Comparison of ENCODE assay signal across 1 cellular context in the genomic region with DNA sequence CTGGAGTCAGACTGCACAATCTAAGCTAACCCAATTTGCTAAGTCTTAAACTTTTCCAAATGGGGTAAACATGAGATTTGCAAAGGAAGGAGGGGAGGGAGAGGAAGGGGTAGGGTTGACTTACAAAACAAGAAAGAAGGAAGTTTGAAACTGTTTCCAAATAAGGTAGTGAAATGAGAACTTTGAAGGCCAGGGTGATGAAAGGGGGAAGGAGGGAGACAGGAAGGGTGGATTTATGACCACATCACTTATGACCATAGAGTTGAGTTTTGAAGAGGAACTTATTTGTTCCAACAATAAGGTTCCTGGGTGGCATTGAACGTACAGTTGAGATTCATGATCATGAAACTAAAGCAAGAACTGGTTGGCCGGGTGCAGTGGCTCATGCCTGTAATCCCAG.
TF ChIP-seq lines count a peak whose summit lies in the region.

No MANE protein-coding gene starts in this region.

TF ChIP-seq in K562, 482 proteins besides CTCF, POLR2A, EP300 and RAD21:
- TF ChIP-seq ZNF175 (CRISPR knock-in tag; IDR thresholded peaks at IDR 0.05; ENCODE audit: low read depth) (0 out of 2 replicates have a peak, but pooled peaks have one; percentile 20), MEIS2 (IDR thresholded peaks at IDR 0.05; ENCODE audit: partially characterized antibody) (peak; percentile 85), PCBP1 (IDR thresholded peaks at IDR 0.05; ENCODE audit: low read depth, low read length, poor library complexity, severe bottlenecking) (no peak), SRSF3 (IDR thresholded peaks at IDR 0.05; ENCODE audit: insufficient read depth, low read length) (no peak), SRF (CRISPR knock-in tag; IDR thresholded peaks at IDR 0.05) (peak in 1 of 2 experiments; percentile 92; a peak in 2 of 4 replicates)
- TF ChIP-seq, protein P1, sequence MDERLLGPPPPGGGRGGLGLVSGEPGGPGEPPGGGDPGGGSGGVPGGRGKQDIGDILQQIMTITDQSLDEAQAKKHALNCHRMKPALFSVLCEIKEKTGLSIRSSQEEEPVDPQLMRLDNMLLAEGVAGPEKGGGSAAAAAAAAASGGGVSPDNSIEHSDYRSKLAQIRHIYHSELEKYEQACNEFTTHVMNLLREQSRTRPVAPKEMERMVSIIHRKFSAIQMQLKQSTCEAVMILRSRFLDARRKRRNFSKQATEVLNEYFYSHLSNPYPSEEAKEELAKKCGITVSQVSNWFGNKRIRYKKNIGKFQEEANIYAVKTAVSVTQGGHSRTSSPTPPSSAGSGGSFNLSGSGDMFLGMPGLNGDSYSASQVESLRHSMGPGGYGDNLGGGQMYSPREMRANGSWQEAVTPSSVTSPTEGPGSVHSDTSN (CRISPR knock-in tag; IDR thresholded peaks at IDR 0.05; ENCODE audit: low read depth): no peak
- TF ChIP-seq, protein P1 (tag; conservative IDR thresholded peaks at IDR 0.05; ENCODE audit: low read depth): peak; percentile 79
- TF ChIP-seq, protein P2, sequence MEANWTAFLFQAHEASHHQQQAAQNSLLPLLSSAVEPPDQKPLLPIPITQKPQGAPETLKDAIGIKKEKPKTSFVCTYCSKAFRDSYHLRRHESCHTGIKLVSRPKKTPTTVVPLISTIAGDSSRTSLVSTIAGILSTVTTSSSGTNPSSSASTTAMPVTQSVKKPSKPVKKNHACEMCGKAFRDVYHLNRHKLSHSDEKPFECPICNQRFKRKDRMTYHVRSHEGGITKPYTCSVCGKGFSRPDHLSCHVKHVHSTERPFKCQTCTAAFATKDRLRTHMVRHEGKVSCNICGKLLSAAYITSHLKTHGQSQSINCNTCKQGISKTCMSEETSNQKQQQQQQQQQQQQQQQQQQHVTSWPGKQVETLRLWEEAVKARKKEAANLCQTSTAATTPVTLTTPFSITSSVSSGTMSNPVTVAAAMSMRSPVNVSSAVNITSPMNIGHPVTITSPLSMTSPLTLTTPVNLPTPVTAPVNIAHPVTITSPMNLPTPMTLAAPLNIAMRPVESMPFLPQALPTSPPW (CRISPR knock-in tag; IDR thresholded peaks at IDR 0.05): peak; percentile 51; the same call in 1 of the 2 replicates
